16 cellular contexts compared by ENCODE assay signal in the genomic region with DNA sequence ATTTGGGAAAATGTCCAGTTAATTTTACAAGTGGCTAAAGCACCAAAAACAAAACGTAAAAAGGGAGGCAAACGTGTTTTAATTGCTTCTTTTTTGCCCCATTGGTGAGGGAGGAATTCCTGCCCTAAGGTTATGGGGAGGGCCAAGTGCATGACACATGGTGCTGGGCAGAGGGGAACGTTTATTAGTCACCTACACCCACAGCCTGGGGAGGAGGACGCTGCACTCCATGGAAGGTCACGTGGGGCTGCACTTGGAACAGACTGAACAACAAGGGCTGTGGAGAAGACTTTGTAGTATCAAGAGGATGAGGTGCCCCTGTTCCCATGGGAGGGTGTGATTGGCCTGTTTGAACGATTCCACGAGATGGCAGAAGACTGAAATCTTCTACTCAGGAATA. TPM values are rescaled to one million over a fixed set of nuclear protein-coding genes. Genes with fewer than 3 reads are reported as not detected.
DNase-seq lines count a peak whose midpoint lies in the region; ATAC-seq and TF ChIP-seq lines count a peak whose summit lies in the region.
"Had no signal": no experiment of that assay in that cellular context is flagged by ENCODE, and none has a peak within 500 bp of the region (broad histone marks: within the 10 kb centered on the region; RNA-seq: fewer than 3 reads in every experiment).

No MANE protein-coding gene starts in this region.

- H3K27me3 ChIP-seq in kidney epithelial cell (ENCODE audit: control insufficient read depth, insufficient read depth, low read length): no peaks in the 10 kb centered on the region
- H3K27me3 ChIP-seq: esophagus squamous epithelium, neural progenitor cell had no signal

- H3K27me3 Mint-ChIP-seq in HFFc6 (ENCODE audit: insufficient read depth) (no peaks in the 10 kb centered on the region; the same call in 1 of the 2 replicates), WTC11 (ENCODE audit: low read depth) (no peaks in the 10 kb centered on the region)

- peaks cover 12% of the 10 kb centered on the region for H3K4me1 Mint-ChIP-seq in HFFc6 (ENCODE audit: low read depth)
- H3K4me1 Mint-ChIP-seq in WTC11: peaks cover 7% of the 10 kb centered on the region
- H3K4me1 Mint-ChIP-seq: activated naive CD8-positive, alpha-beta T cell treated with anti-CD3 and anti-CD28 coated beads for 36 hours; neural progenitor cell had no signal

- no peak overlapping the region for H3K4me3 ChIP-seq in AG09309 (ENCODE audit: control insufficient read depth, low read depth, low read length)
- H3K4me3 ChIP-seq in kidney epithelial cell (ENCODE audit: low read depth, low read length): no peak overlapping the region
- H3K4me3 ChIP-seq: esophagus squamous epithelium, neural progenitor cell, skin epidermis had no signal

- DNase-seq in AG09309 (ENCODE audit: low read depth) (peak; percentile 8), HFFc6 (peak; percentile 57), WTC11 (ENCODE audit: low spot score) (no peak), kidney epithelial cell (ENCODE audit: low read depth) (peak; percentile 64), NCI-H2081 treated with DMSO at 0.1 percent for 48 hours (lab: John Stamatoyannopoulos, UW) (no peak), pons (ENCODE audit: low spot score) (no peak), HCEC 1CT (no peak), NCI-H1694 treated with DMSO at 0.1 percent for 48 hours (lab: John Stamatoyannopoulos, UW) (no peak)
- DNase-seq: activated CD4-positive, alpha-beta T cell treated with anti-CD3 and anti-CD28 coated beads for 1 hour; activated naive CD8-positive, alpha-beta T cell treated with anti-CD3 and anti-CD28 coated beads for 36 hours; esophagus squamous epithelium; MV-4-11; T-helper 1 cell had no signal

- no peak overlapping the region; the same call in 1 of the 2 replicates for H3K27ac Mint-ChIP-seq in HFFc6
- H3K27ac Mint-ChIP-seq in WTC11: no peak overlapping the region
- H3K27ac Mint-ChIP-seq: activated naive CD8-positive, alpha-beta T cell treated with anti-CD3 and anti-CD28 coated beads for 36 hours; neural progenitor cell had no signal

- peaks cover 4% of the 10 kb centered on the region; the same call in 1 of the 2 replicates for H3K9me3 Mint-ChIP-seq in HFFc6
- H3K9me3 Mint-ChIP-seq in WTC11: no peaks in the 10 kb centered on the region
- H3K9me3 Mint-ChIP-seq: activated naive CD8-positive, alpha-beta T cell treated with anti-CD3 and anti-CD28 coated beads for 36 hours had no signal

- POLR2A ChIA-PET in WTC11 (lab: Charles Lee): no interaction called here

- no peaks in the 10 kb centered on the region for H3K36me3 Mint-ChIP-seq in HFFc6 (ENCODE audit: low read depth)
- 0 out of 2 replicates have a peak, but pooled peaks cover under 1% of the 10 kb centered on the region for H3K36me3 Mint-ChIP-seq in WTC11
- H3K36me3 Mint-ChIP-seq: activated naive CD8-positive, alpha-beta T cell treated with anti-CD3 and anti-CD28 coated beads for 36 hours; neural progenitor cell had no signal

- H3K36me3 ChIP-seq in kidney epithelial cell (ENCODE audit: control insufficient read depth, insufficient read depth, low read length): no peaks in the 10 kb centered on the region
- H3K36me3 ChIP-seq: esophagus squamous epithelium, neural progenitor cell had no signal

- ATAC-seq in WTC11: peak; percentile 67

- H3K4me3 Mint-ChIP-seq in HFFc6: peak overlapping the region; percentile 12; the same call in 1 of the 2 replicates
- no peak overlapping the region for H3K4me3 Mint-ChIP-seq in WTC11
- H3K4me3 Mint-ChIP-seq: activated naive CD8-positive, alpha-beta T cell treated with anti-CD3 and anti-CD28 coated beads for 36 hours; neural progenitor cell had no signal

- no peak for TF ChIP-seq CTCF in AG09309 (IDR thresholded peaks at IDR 0.05; ENCODE audit: control insufficient read depth, insufficient read depth, low read depth, low read length, missing control alignments)
- no peak for TF ChIP-seq CTCF in HFFc6 (IDR thresholded peaks at IDR 0.05)
- no peak for TF ChIP-seq CTCF in WTC11 (IDR thresholded peaks at IDR 0.05)
- no peak for TF ChIP-seq CTCF in kidney epithelial cell (IDR thresholded peaks at IDR 0.05; ENCODE audit: insufficient read depth, low read length, poor library complexity, severe bottlenecking)

- CTCF ChIA-PET in WTC11 (lab: Charles Lee): no interaction called here

TF ChIP-seq in WTC11, 78 proteins besides CTCF, POLR2A, EP300 and RAD21 (continues in another document):
- TF ChIP-seq, protein P1, sequence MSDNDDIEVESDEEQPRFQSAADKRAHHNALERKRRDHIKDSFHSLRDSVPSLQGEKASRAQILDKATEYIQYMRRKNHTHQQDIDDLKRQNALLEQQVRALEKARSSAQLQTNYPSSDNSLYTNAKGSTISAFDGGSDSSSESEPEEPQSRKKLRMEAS (CRISPR knock-in tag; IDR thresholded peaks at IDR 0.05): no peak
- TF ChIP-seq ZNF317 (CRISPR knock-in tag; IDR thresholded peaks at IDR 0.05; ENCODE audit: borderline replicate concordance, low read depth) (no peak), ZNF263 (CRISPR knock-in tag; IDR thresholded peaks at IDR 0.05; ENCODE audit: low read depth) (no peak), ZNF232 (CRISPR knock-in tag; IDR thresholded peaks at IDR 0.05) (no peak), SOX15 (CRISPR knock-in tag; IDR thresholded peaks at IDR 0.05) (no peak), MXD4 (CRISPR knock-in tag; IDR thresholded peaks at IDR 0.05; ENCODE audit: borderline replicate concordance) (no peak), GTF2I (CRISPR knock-in tag; conservative IDR thresholded peaks at IDR 0.05) (no peak), ZNF121 (CRISPR knock-in tag; IDR thresholded peaks at IDR 0.05) (no peak), STAT6 (CRISPR knock-in tag; conservative IDR thresholded peaks at IDR 0.05; ENCODE audit: low read depth) (no peak), PRDM15 (CRISPR knock-in tag; IDR thresholded peaks at IDR 0.05) (no peak)
- TF ChIP-seq, protein P2, sequence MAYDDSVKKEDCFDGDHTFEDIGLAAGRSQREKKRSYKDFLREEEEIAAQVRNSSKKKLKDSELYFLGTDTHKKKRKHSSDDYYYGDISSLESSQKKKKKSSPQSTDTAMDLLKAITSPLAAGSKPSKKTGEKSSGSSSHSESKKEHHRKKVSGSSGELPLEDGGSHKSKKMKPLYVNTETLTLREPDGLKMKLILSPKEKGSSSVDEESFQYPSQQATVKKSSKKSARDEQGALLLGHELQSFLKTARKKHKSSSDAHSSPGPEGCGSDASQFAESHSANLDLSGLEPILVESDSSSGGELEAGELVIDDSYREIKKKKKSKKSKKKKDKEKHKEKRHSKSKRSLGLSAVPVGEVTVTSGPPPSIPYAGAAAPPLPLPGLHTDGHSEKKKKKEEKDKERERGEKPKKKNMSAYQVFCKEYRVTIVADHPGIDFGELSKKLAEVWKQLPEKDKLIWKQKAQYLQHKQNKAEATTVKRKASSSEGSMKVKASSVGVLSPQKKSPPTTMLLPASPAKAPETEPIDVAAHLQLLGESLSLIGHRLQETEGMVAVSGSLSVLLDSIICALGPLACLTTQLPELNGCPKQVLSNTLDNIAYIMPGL (CRISPR knock-in tag; IDR thresholded peaks at IDR 0.05): no peak

RNA-seq across cellular contexts. Expression of gene ADAMTS16, which starts 13.7 kb away (rescaled TPM):
- under 1 TPM in 5 of 6 experiments, not detected in 1; 0.26 to 0.70 (median 0.50) TPM for total RNA-seq in HFFc6 (2021; fragmentation: NEBNext Ultra II Directional; extraction: Animal tissue kit (Norgen Biotek cat#: 25700))
- total RNA-seq in WTC11 (2021) (30.1 to 34.6 TPM (median 30.7 TPM) in 3 replicates), kidney epithelial cell (1.8 and 2.8 TPM in 2 replicates)
- total RNA-seq: activated naive CD8-positive, alpha-beta T cell treated with anti-CD3 and anti-CD28 coated beads for 36 hours; lung microvascular endothelial cell had no signal

Comparison
In these comparisons a context has a peak if more than half of its experiments do, and no peak if none do; other contexts are left out.
1. DNase-seq: peak in AG09309 (single experiment), HFFc6 (single experiment) and kidney epithelial cell (single experiment); none in WTC11 (single experiment), NCI-H2081 treated with DMSO at 0.1 percent for 48 hours (single experiment), pons (single experiment), HCEC 1CT (single experiment) and NCI-H1694 treated with DMSO at 0.1 percent for 48 hours (single experiment).